Comparison of ENCODE assay signal across 18 cellular contexts in the genomic region with DNA sequence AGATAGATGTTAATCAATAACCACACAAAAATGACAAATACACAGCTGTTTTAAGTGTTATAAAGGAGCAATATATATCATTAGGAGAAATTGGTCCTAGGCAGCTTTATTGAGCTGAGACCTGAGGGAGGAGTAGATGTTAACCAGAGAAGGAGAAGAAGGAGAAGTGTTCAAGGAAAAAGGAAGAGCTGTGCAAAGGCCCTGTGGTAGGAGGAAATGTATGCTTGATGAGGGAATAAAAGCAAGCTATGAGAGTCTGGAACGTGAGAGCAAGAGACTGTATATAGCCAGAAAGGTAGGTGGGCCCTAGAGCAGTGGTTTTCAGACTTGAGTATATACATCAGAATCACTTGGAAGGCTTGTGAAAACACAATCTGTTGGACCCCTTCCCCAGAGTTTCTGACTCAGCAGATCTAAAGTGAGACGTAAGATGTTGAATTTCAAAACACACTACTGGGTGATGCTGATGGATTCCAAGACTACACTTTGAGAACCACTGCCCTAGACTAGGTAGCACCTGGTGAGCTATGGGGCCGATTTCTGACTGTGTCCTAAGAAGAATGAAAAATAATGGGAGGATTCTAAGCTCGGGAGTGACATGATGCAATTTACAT.
"Had no signal": no experiment of that assay in that cellular context is flagged by ENCODE, and none has a peak within 500 bp of the region (broad histone marks: within the 10 kb centered on the region; RNA-seq: fewer than 3 reads in every experiment).

No MANE protein-coding gene starts in this region.

- H3K4me1 Mint-ChIP-seq: natural killer cell; stimulated activated effector memory CD8-positive, alpha-beta T cell treated with anti-CD3 and anti-CD28 coated beads, Interleukin-12 subunit alpha, Interleukin-12 subunit beta, amount 100 ng/mL, for 72 hours had no signal

- H3K4me1 ChIP-seq: esophagus muscularis mucosa, left lung, pancreas, right lobe of liver, stomach, thyroid gland had no signal

- H3K4me3 ChIP-seq: coronary artery, esophagus muscularis mucosa, left lung, pancreas, right lobe of liver, stomach, thyroid gland had no signal

- H3K9me3 ChIP-seq: esophagus muscularis mucosa, left lung, pancreas, right lobe of liver, stomach, thyroid gland had no signal

- DNase-seq: effector memory CD4-positive, alpha-beta T cell; foreskin melanocyte; kidney; left lung; natural killer cell; occipital lobe; pancreas; right lobe of liver; stimulated activated CD4-positive, alpha-beta T cell treated with anti-CD3 and anti-CD28 coated beads, Interleukin-2, amount 100 ng/mL, for 24 hours; stimulated activated CD4-positive, alpha-beta T cell treated with anti-CD3 and anti-CD28 coated beads, Interleukin-4, amount 100 ng/mL, for 24 hours; stimulated activated naive CD4-positive, alpha-beta T cell treated with Interleukin-2 at 50 U/mL for 16 hours; stomach; thyroid gland had no signal

- FAIRE-seq: endothelial cell of umbilical vein, kidney, pancreas had no signal

- H3K4me3 Mint-ChIP-seq: natural killer cell; stimulated activated effector memory CD8-positive, alpha-beta T cell treated with anti-CD3 and anti-CD28 coated beads, Interleukin-12 subunit alpha, Interleukin-12 subunit beta, amount 100 ng/mL, for 72 hours; type B pancreatic cell had no signal

- H3K27me3 ChIP-seq: esophagus muscularis mucosa, left lung, pancreas, right lobe of liver, stomach, thyroid gland had no signal

- H3K36me3 Mint-ChIP-seq: natural killer cell; stimulated activated effector memory CD8-positive, alpha-beta T cell treated with anti-CD3 and anti-CD28 coated beads, Interleukin-12 subunit alpha, Interleukin-12 subunit beta, amount 100 ng/mL, for 72 hours had no signal

- H3K27ac ChIP-seq: coronary artery, esophagus muscularis mucosa, left lung, pancreas, right lobe of liver, stomach, thyroid gland had no signal

- H3K36me3 ChIP-seq: esophagus muscularis mucosa, left lung, pancreas, right lobe of liver, stomach, thyroid gland had no signal

- H3K27ac Mint-ChIP-seq: natural killer cell; stimulated activated effector memory CD8-positive, alpha-beta T cell treated with anti-CD3 and anti-CD28 coated beads, Interleukin-12 subunit alpha, Interleukin-12 subunit beta, amount 100 ng/mL, for 72 hours had no signal

- ATAC-seq: right lobe of liver had no signal
